Comparison of ENCODE assay signal across 11 cellular contexts in genomic region chr19:12648088-12648487, GRCh38. TPM values are rescaled to one million over a fixed set of nuclear protein-coding genes. Genes with fewer than 3 reads are reported as not detected.
A peak's percentile ranks its signal among the peaks of the same experiment; 100 is the strongest.
DNase-seq lines count a peak whose midpoint lies in the region; ATAC-seq and TF ChIP-seq lines count a peak whose summit lies in the region.
"Had no signal": no experiment of that assay in that cellular context is flagged by ENCODE, and none has a peak within 500 bp of the region (broad histone marks: within the 10 kb centered on the region; RNA-seq: fewer than 3 reads in every experiment).

No MANE protein-coding gene starts in this region.

- no peaks in the 10 kb centered on the region for H3K9me3 Mint-ChIP-seq in MCF 10A (ENCODE audit: unreplicated experiment)
- H3K9me3 Mint-ChIP-seq: activated naive CD8-positive, alpha-beta T cell treated with anti-CD3 and anti-CD28 coated beads, Interleukin-2, amount 10 ng/mL, durations not matched to agents 7 days and 5 days had no signal

- TF ChIP-seq CTCF in breast epithelium (IDR thresholded peaks at IDR 0.05) (no peak), MCF 10A (IDR thresholded peaks at IDR 0.05; ENCODE audit: unreplicated experiment) (no peak), esophagus muscularis mucosa (IDR thresholded peaks at IDR 0.05) (peak; percentile 22 to 40 (median 25)), lung (IDR thresholded peaks at IDR 0.05; ENCODE audit: control extremely low read depth, extremely low read depth) (no peak), vagina (IDR thresholded peaks at IDR 0.05) (no peak)

- ATAC-seq in lung (ENCODE audit: insufficient read depth, low FRiP score) (peak; percentile 25), HG03039 (IDR thresholded peaks at IDR 0.05; ENCODE audit: unreplicated experiment) (no peak), GM18867 (IDR thresholded peaks at IDR 0.05; ENCODE audit: unreplicated experiment) (no peak)

- POLR2A ChIA-PET in MCF 10A (lab: Yijun Ruan, JAX) = no interaction called here

- no peaks in the 10 kb centered on the region for H3K27me3 Mint-ChIP-seq in MCF 10A (ENCODE audit: insufficient read depth, unreplicated experiment)
- H3K27me3 Mint-ChIP-seq: activated naive CD8-positive, alpha-beta T cell treated with anti-CD3 and anti-CD28 coated beads, Interleukin-2, amount 10 ng/mL, durations not matched to agents 7 days and 5 days had no signal

- no peak overlapping the region for H3K27ac Mint-ChIP-seq in MCF 10A (ENCODE audit: low read depth, unreplicated experiment)
- H3K27ac Mint-ChIP-seq: activated naive CD8-positive, alpha-beta T cell treated with anti-CD3 and anti-CD28 coated beads, Interleukin-2, amount 10 ng/mL, durations not matched to agents 7 days and 5 days had no signal

- peak overlapping the region in 2 of 3 donors; percentile 44 to 63 for H3K4me3 ChIP-seq in breast epithelium
- H3K4me3 ChIP-seq in esophagus muscularis mucosa = peak overlapping the region; percentile 44 to 62 (median 48)
- H3K4me3 ChIP-seq in lung = no peak overlapping the region
- H3K4me3 ChIP-seq in vagina = peak overlapping the region; percentile 29 to 36

- intact Hi-C loops in breast epithelium (cut with DNase I; ENCODE audit: low total_unique reads) (no loop called here), MCF 10A (cut with micrococcal nuclease) (no loop called here), esophagus muscularis mucosa (cut with DNase I) (no loop called here), vagina (cut with DNase I) (no loop called here)

- H3K4me3 Mint-ChIP-seq in MCF 10A (ENCODE audit: unreplicated experiment) = no peak overlapping the region
- H3K4me3 Mint-ChIP-seq: activated naive CD8-positive, alpha-beta T cell treated with anti-CD3 and anti-CD28 coated beads, Interleukin-2, amount 10 ng/mL, durations not matched to agents 7 days and 5 days had no signal

- no peak for TF ChIP-seq EP300 in esophagus muscularis mucosa (IDR thresholded peaks at IDR 0.05)

- H3K36me3 ChIP-seq in breast epithelium = no peaks in the 10 kb centered on the region
- H3K36me3 ChIP-seq in esophagus muscularis mucosa = peaks cover 0 to 20% (median 2%) of the 10 kb centered on the region in 4 donors
- H3K36me3 ChIP-seq in lung (ENCODE audit: control insufficient read depth in 2 of 2, insufficient read depth in 2 of 2, low read length in 2 of 2) = peaks cover 0 to 9% of the 10 kb centered on the region in 2 donors
- H3K36me3 ChIP-seq in vagina = no peaks in the 10 kb centered on the region

- WGBS in esophagus muscularis mucosa = 14% methylated on average over 21 of the region's 29 CpGs
- WGBS in lung, 2 donors = 26 to 28% methylated on average over 29 of the region's 29 CpGs

- H3K27me3 ChIP-seq in breast epithelium (no peaks in the 10 kb centered on the region), esophagus muscularis mucosa (no peaks in the 10 kb centered on the region), lung (ENCODE audit: control insufficient read depth, insufficient read depth) (no peaks in the 10 kb centered on the region), vagina (no peaks in the 10 kb centered on the region)

- H3K9me3 ChIP-seq in breast epithelium = no peaks in the 10 kb centered on the region
- no peaks in the 10 kb centered on the region for H3K9me3 ChIP-seq in esophagus muscularis mucosa
- no peaks in the 10 kb centered on the region for H3K9me3 ChIP-seq in lung (ENCODE audit: control insufficient read depth in 2 of 2, insufficient read depth in 1 of 2, low read length in 1 of 2)
- no peaks in the 10 kb centered on the region for H3K9me3 ChIP-seq in vagina

- peaks cover 0 to 8% of the 10 kb centered on the region in 2 donors for H3K4me1 ChIP-seq in breast epithelium
- H3K4me1 ChIP-seq in esophagus muscularis mucosa = peaks cover 11 to 22% (median 15%) of the 10 kb centered on the region in 4 donors
- H3K4me1 ChIP-seq in lung (ENCODE audit: control insufficient read depth in 2 of 2, insufficient read depth in 2 of 2, low read length in 2 of 2) = peaks cover 0 to 5% of the 10 kb centered on the region in 2 donors
- peaks cover 19% of the 10 kb centered on the region for H3K4me1 ChIP-seq in vagina

- H3K27ac ChIP-seq in breast epithelium (no peak overlapping the region), esophagus muscularis mucosa (replicated peaks in 1 of 4) (peak overlapping the region in 1 of 4 donors; percentile 33), lung (ENCODE audit: low read depth in 1 of 2, low read length in 1 of 2) (no peak overlapping the region), vagina (no peak overlapping the region)

- CTCF ChIA-PET in MCF 10A (lab: Yijun Ruan, JAX) = no interaction called here

- BruUV-seq in MCF 10A (replicated peaks; lab: Mats Ljungman, UMichigan) = no TSS peak

- TF ChIP-seq POLR2A in breast epithelium (IDR thresholded peaks at IDR 0.05) (no peak), esophagus muscularis mucosa (IDR thresholded peaks at IDR 0.05; ENCODE audit: low read depth) (no peak), vagina (IDR thresholded peaks at IDR 0.05) (no peak)

- H3K36me3 Mint-ChIP-seq in MCF 10A (ENCODE audit: insufficient read depth, unreplicated experiment) = peaks cover 20% of the 10 kb centered on the region

- no peak for DNase-seq in breast epithelium (ENCODE audit: low spot score in 2 of 2)
- DNase-seq in MCF 10A (ENCODE audit: unreplicated experiment) = no peak
- DNase-seq in esophagus muscularis mucosa (ENCODE audit: extremely low spot score) = no peak
- DNase-seq in lung (ENCODE audit: low spot score) = no peak
- no peak for DNase-seq in vagina (ENCODE audit: extremely low spot score in 2 of 2)
- no peak for DNase-seq in germinal center (ENCODE audit: low spot score)
- DNase-seq: activated CD4-positive, alpha-beta T cell treated with anti-CD3 and anti-CD28 coated beads for 1 hour; GOT3 had no signal

- H3K4me1 Mint-ChIP-seq in MCF 10A (ENCODE audit: insufficient read depth, unreplicated experiment) = no peaks in the 10 kb centered on the region

RNA-seq across cellular contexts. Expression of gene MAN2B1, which starts 18.5 kb away (rescaled TPM):
- total RNA-seq in breast epithelium = 100 to 1,000 TPM in 1 of 3 donors, 10 to 100 TPM in 2; 45.6 to 118 (median 49.0) TPM
- total RNA-seq in MCF 10A (2022) = 53.8 and 67.0 TPM in 2 replicates
- 10 to 100 TPM; 65.7 to 80.8 (median 68.9) TPM for total RNA-seq in esophagus muscularis mucosa
- total RNA-seq in lung = 100 to 1,000 TPM in 1 of 2 donors, 10 to 100 TPM in 1; 38.7 to 160 TPM
- 100 to 1,000 TPM in 1 of 2 donors, 10 to 100 TPM in 1; 93.2 to 118 TPM for polyA plus RNA-seq in lung
- total RNA-seq in vagina = 49.1 TPM

RNA-seq across cellular contexts. Expression of gene WDR83, which starts 18.5 kb away (rescaled TPM):
- 10 to 100 TPM in 2 of 3 donors, 1 to 10 TPM in 1; 8.2 to 13.8 (median 10.2) TPM for total RNA-seq in breast epithelium
- total RNA-seq in MCF 10A (2022) = 9.3 and 11.7 TPM in 2 replicates
- total RNA-seq in esophagus muscularis mucosa = 10 to 100 TPM in 3 of 4 donors, 1 to 10 TPM in 1; 10.0 to 19.7 (median 13.9) TPM
- total RNA-seq in lung = 10 to 100 TPM in 1 of 2 donors, 1 to 10 TPM in 1; 7.9 to 11.9 TPM
- 10 to 100 TPM; 11.8 to 15.8 TPM for polyA plus RNA-seq in lung
- total RNA-seq in vagina = 8.3 TPM

RNA-seq across cellular contexts. Expression of gene DHPS, which starts 33.6 kb away (rescaled TPM):
- 100 to 1,000 TPM in 1 of 3 donors, 10 to 100 TPM in 2; 86.6 to 117 (median 91.4) TPM for total RNA-seq in breast epithelium
- 74.2 and 85.8 TPM in 2 replicates for total RNA-seq in MCF 10A (2022)
- 10 to 100 TPM; 74.3 to 92.3 (median 85.0) TPM for total RNA-seq in esophagus muscularis mucosa
- 10 to 100 TPM; 65.0 to 78.8 TPM for total RNA-seq in lung
- 10 to 100 TPM; 70.7 to 80.8 TPM for polyA plus RNA-seq in lung
- 119 TPM for total RNA-seq in vagina

RNA-seq across cellular contexts. Expression of gene ZNF791, which starts 37.4 kb away (rescaled TPM):
- 10 to 100 TPM; 22.4 to 35.3 (median 34.7) TPM for total RNA-seq in breast epithelium
- 23.7 and 40.2 TPM in 2 replicates for total RNA-seq in MCF 10A (2022)
- total RNA-seq in esophagus muscularis mucosa = 10 to 100 TPM; 14.0 to 21.6 (median 17.3) TPM
- 10 to 100 TPM; 20.7 to 33.4 TPM for total RNA-seq in lung
- polyA plus RNA-seq in lung = 10 to 100 TPM in 1 of 2 donors, 1 to 10 TPM in 1; 5.5 to 10.1 TPM
- total RNA-seq in vagina = 17.9 TPM

RNA-seq across cellular contexts. Expression of gene ZNF490, which starts 37.5 kb away (rescaled TPM):
- total RNA-seq in breast epithelium = 1 to 10 TPM; 5.6 to 7.9 (median 7.0) TPM
- total RNA-seq in MCF 10A (2022) = 6.9 and 8.4 TPM in 2 replicates
- total RNA-seq in esophagus muscularis mucosa = 1 to 10 TPM; 3.3 to 6.7 (median 5.3) TPM
- 10 to 100 TPM in 1 of 2 donors, 1 to 10 TPM in 1; 7.7 to 10.4 TPM for total RNA-seq in lung
- under 1 TPM; 0.94 to 0.96 TPM for polyA plus RNA-seq in lung
- 4.9 TPM for total RNA-seq in vagina

Comparison
In these comparisons a context has a peak if more than half of its experiments do, and no peak if none do; other contexts are left out.
1. CTCF ChIP-seq: peak in esophagus muscularis mucosa (3 of 3); none in breast epithelium (0 of 3), MCF 10A (single experiment), lung (single experiment) and vagina (0 of 3).